1 cellular context compared by ENCODE assay signal in genomic region chr19:3360494-3361383, GRCh38.
TF ChIP-seq lines count a peak whose summit lies in the region.

No MANE protein-coding gene starts in this region.

TF ChIP-seq in GM12878, 131 proteins besides CTCF, POLR2A, EP300 and RAD21 (continued from another document):
- TF ChIP-seq GABPA (IDR thresholded peaks at IDR 0.05; ENCODE audit: low read depth), result no peak
- TF ChIP-seq IRF4 (IDR thresholded peaks at IDR 0.05; ENCODE audit: low read depth, low read length), result no peak
- TF ChIP-seq BCL3 (IDR thresholded peaks at IDR 0.05; ENCODE audit: borderline replicate concordance, insufficient read depth, low read depth, low read length, poor library complexity, severe bottlenecking), result no peak
- TF ChIP-seq BCL11A (IDR thresholded peaks at IDR 0.05; ENCODE audit: low read depth, low read length), result no peak
- no peak for TF ChIP-seq ESRRA (IDR thresholded peaks at IDR 0.05; ENCODE audit: low read length)
- TF ChIP-seq TCF7 (IDR thresholded peaks at IDR 0.05; ENCODE audit: borderline replicate concordance), result no peak
- 0 out of 2 replicates have a peak, but pooled peaks have one; percentile 4 for TF ChIP-seq RUNX3 (IDR thresholded peaks at IDR 0.05; ENCODE audit: low read length)
- peak; percentile 94 for TF ChIP-seq BACH1 (IDR thresholded peaks at IDR 0.05; ENCODE audit: borderline replicate concordance)
- TF ChIP-seq RAD51 (IDR thresholded peaks at IDR 0.05), result no peak
- TF ChIP-seq MEF2B (IDR thresholded peaks at IDR 0.05; ENCODE audit: partially characterized antibody, poor library complexity, severe bottlenecking), result peak; percentile 52
- TF ChIP-seq WRNIP1 (IDR thresholded peaks at IDR 0.05; ENCODE audit: borderline replicate concordance, low read depth, low read length), result no peak
- TF ChIP-seq FOXM1 (IDR thresholded peaks at IDR 0.05; ENCODE audit: low read depth, low read length), result no peak
- no peak for TF ChIP-seq PAX8 (IDR thresholded peaks at IDR 0.05)
- no peak for TF ChIP-seq SMAD1 (IDR thresholded peaks at IDR 0.05; ENCODE audit: low read depth, partially characterized antibody)
- peak; percentile 85 for TF ChIP-seq MYC (IDR thresholded peaks at IDR 0.05; ENCODE audit: insufficient read depth, insufficient read length, insufficient replicate concordance, low read length, severe bottlenecking)
- no peak for TF ChIP-seq CHD1 (IDR thresholded peaks at IDR 0.05; ENCODE audit: low read depth, low read length)
- TF ChIP-seq PKNOX1 (IDR thresholded peaks at IDR 0.05), result peak; percentile 10; the same call in 1 of the 2 replicates
- no peak for TF ChIP-seq CREM (IDR thresholded peaks at IDR 0.05; ENCODE audit: low read depth)
- TF ChIP-seq MLLT1 (IDR thresholded peaks at IDR 0.05), result peak; percentile 74
